In the genomic region with DNA sequence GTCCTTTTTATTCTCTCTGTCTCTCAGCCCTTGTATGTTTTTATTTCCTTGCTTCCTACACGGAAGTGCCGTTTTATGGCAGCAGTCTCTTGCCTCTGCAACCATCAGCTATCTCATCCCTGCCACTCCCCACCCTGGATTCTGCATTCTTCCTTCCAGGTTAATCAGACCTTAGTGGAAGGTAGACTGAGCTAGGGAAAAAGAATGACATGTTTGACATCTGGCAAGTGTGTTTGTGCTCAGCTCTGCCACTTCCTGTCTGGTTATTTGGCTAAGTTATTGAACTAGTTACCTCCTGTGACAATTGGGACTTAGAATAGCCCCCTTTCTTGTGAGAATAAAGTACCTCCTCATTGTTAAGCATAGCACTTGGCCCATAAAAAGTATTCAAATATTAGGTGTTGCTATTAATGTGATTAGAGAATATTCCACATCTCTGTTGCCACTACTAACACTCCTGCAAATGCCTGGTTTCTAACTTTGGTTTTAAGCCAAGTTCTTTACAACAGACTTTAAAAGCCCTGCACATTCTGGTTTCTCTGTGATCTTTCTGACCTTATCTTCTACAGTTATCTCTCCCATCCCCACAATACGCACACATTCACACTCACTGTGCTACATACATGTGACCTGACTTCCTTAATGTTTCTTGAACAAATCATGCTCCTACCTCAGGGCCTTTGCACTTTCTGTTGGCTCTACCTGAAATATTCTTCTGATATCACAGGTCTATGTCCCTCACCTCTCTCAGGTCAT, we compare ENCODE assay signal across 8 cellular contexts. TPM values are rescaled to one million over a fixed set of nuclear protein-coding genes. Genes with fewer than 3 reads are reported as not detected.
DNase-seq lines count a peak whose midpoint lies in the region; ATAC-seq and TF ChIP-seq lines count a peak whose summit lies in the region.

No MANE protein-coding gene starts in this region.

- no peaks in the 10 kb centered on the region for H4K20me1 ChIP-seq in hepatocyte (ENCODE audit: insufficient read depth, poor library complexity, severe bottlenecking)

- no peaks in the 10 kb centered on the region for H3K9me2 ChIP-seq in hepatocyte (replicated peaks; ENCODE audit: insufficient read depth)

- peak overlapping the region; percentile 55 for H3K4me2 ChIP-seq in hepatocyte

- WGBS in hepatocyte (ENCODE audit: low lambda C conversion rate, missing lambda C conversion rate) = 43% methylated on average over 3 of the region's 3 CpGs

- peak overlapping the region; percentile 12 for H3K4me3 ChIP-seq in GM06990 (replicated peaks; ENCODE audit: low read depth, low read length)
- H3K4me3 ChIP-seq in hepatocyte = no peak overlapping the region

- peak; percentile 65 for ATAC-seq in GM21515 (IDR thresholded peaks at IDR 0.05; ENCODE audit: unreplicated experiment)

- H3K36me3 ChIP-seq in GM06990 (ENCODE audit: control insufficient read depth, insufficient read depth, low read length) = no peaks in the 10 kb centered on the region
- no peaks in the 10 kb centered on the region for H3K36me3 ChIP-seq in hepatocyte (replicated peaks; ENCODE audit: insufficient read depth, low read depth)

- H2AFZ ChIP-seq in hepatocyte = peak overlapping the region; percentile 3

- no peaks in the 10 kb centered on the region for H3K9me3 ChIP-seq in hepatocyte (ENCODE audit: low read depth)

- DNase-seq in GM06990 (ENCODE audit: extremely low read depth, insufficient read length) = no peak
- peak; percentile 72 for DNase-seq in NCI-H69 (lab: John Stamatoyannopoulos, UW)
- DNase-seq in hepatocyte (ENCODE audit: low spot score) = peak; percentile 28
- DNase-seq in NCI-H2171 (lab: John Stamatoyannopoulos, UW) = no peak
- no peak for DNase-seq in caudate nucleus (lab: John Stamatoyannopoulos, UW)
- no peak for DNase-seq in midbrain (lab: John Stamatoyannopoulos, UW)
- no peak for DNase-seq in NCI-H187 (lab: John Stamatoyannopoulos, UW)

- peak overlapping the region; percentile 72 for H3K27ac ChIP-seq in hepatocyte
- H3K27ac ChIP-seq in caudate nucleus (ENCODE audit: low read depth, low read length) = no peak overlapping the region

- H3K27me3 ChIP-seq in GM06990 (replicated peaks; ENCODE audit: control insufficient read depth, insufficient read depth, low read length) (no peaks in the 10 kb centered on the region), hepatocyte (no peaks in the 10 kb centered on the region)

- TF ChIP-seq CTCF in GM06990 (IDR thresholded peaks at IDR 0.05; ENCODE audit: insufficient read depth, low read length, poor library complexity, severe bottlenecking) (no peak), hepatocyte (IDR thresholded peaks at IDR 0.05; ENCODE audit: poor library complexity) (no peak)

- peaks cover 11% of the 10 kb centered on the region for H3K4me1 ChIP-seq in hepatocyte (ENCODE audit: insufficient read depth)

- no peaks in the 10 kb centered on the region for H3K79me2 ChIP-seq in hepatocyte

RNA-seq across cellular contexts. Expression of a gene that starts 10.8 kb away (rescaled TPM):
- total RNA-seq in hepatocyte = 27.6 and 28.2 TPM in 2 replicates
- 19.1 and 21.1 TPM in 2 replicates for polyA plus RNA-seq in hepatocyte

Comparison
In these comparisons a context has a peak if more than half of its experiments do, and no peak if none do; other contexts are left out.
1. DNase-seq: peak in NCI-H69 (single experiment) and hepatocyte (single experiment); none in GM06990 (single experiment), NCI-H2171 (single experiment), caudate nucleus (0 of 61), midbrain (single experiment) and NCI-H187 (0 of 2).